Comparison of ENCODE assay signal across 8 cellular contexts in genomic region chr20:63230800-63231268, GRCh38. TPM values are rescaled to one million over a fixed set of nuclear protein-coding genes. Genes with fewer than 3 reads are reported as not detected.
DNase-seq lines count a peak whose midpoint lies in the region; TF ChIP-seq lines count a peak whose summit lies in the region.

No MANE protein-coding gene starts in this region.

- 37% methylated on average over 14 to 16 of the region's 17 CpGs for WGBS in lower leg skin, 2 donors

- H3K4me1 Mint-ChIP-seq in Caco-2 (ENCODE audit: low read depth, unreplicated experiment) = peaks cover 24% of the 10 kb centered on the region
- H3K4me1 Mint-ChIP-seq in activated T-cell treated with anti-CD3 and anti-CD28 coated beads, Interleukin-2, amount 50 U/mL, for 24 hours (ENCODE audit: low read depth) = peaks cover 1% of the 10 kb centered on the region

- H3K27me3 ChIP-seq in Caco-2 (replicated peaks; ENCODE audit: control insufficient read depth, insufficient read depth, low read length) = no peaks in the 10 kb centered on the region

- TF ChIP-seq POLR2A in lower leg skin (IDR thresholded peaks at IDR 0.05) = no peak

- no peaks in the 10 kb centered on the region for H3K27me3 Mint-ChIP-seq in Caco-2 (ENCODE audit: insufficient read depth, unreplicated experiment)
- H3K27me3 Mint-ChIP-seq in activated T-cell treated with anti-CD3 and anti-CD28 coated beads, Interleukin-2, amount 50 U/mL, for 24 hours = peaks cover 45% of the 10 kb centered on the region

- no peaks in the 10 kb centered on the region for H3K9me3 ChIP-seq in Caco-2

- BruUV-seq in Caco-2 (replicated peaks; lab: Mats Ljungman, UMichigan) = no TSS peak

- intact Hi-C loops in Caco-2 (cut with micrococcal nuclease; ENCODE audit: unreplicated experiment) = no loop called here
- intact Hi-C loops in lower leg skin (cut with DNase I; ENCODE audit: low total_unique reads) = no loop called here

- H3K4me1 ChIP-seq in Caco-2 = peaks cover 52% of the 10 kb centered on the region

- no peaks in the 10 kb centered on the region for H3K36me3 ChIP-seq in Caco-2 (ENCODE audit: control insufficient read depth, insufficient read depth, low read length)

- no peak for DNase-seq in Caco-2
- peak; percentile 37 for DNase-seq in NCI-H1930 (lab: John Stamatoyannopoulos, UW)
- DNase-seq in dedifferentiated amniotic fluid mesenchymal stem cell (ENCODE audit: extremely low spot score) = peak; percentile 33
- peak; percentile 77 for DNase-seq in medulla oblongata (ENCODE audit: extremely low spot score)
- DNase-seq in activated T-cell treated with anti-CD3 and anti-CD28 coated beads, Interleukin-2, amount 50 U/mL, for 24 hours = no peak
- no peak for DNase-seq in lower leg skin (ENCODE audit: low spot score in 2 of 2)
- no peak for DNase-seq in activated CD4-positive, alpha-beta T cell treated with anti-CD3 and anti-CD28 coated beads, Interleukin-2, amount 50 U/mL, for 1 hour
- no peak for DNase-seq in NCI-H2107 treated with DMSO at 0.1 percent for 48 hours (lab: John Stamatoyannopoulos, UW; ENCODE audit: unreplicated experiment)

- H3K4me3 ChIP-seq in Caco-2 (ENCODE audit: low read depth, low read length) (no peak overlapping the region), lower leg skin (ENCODE audit: low read depth, poor library complexity, severe bottlenecking) (no peak overlapping the region)

- H3K9me3 Mint-ChIP-seq in Caco-2 (ENCODE audit: unreplicated experiment) = no peaks in the 10 kb centered on the region
- no peaks in the 10 kb centered on the region for H3K9me3 Mint-ChIP-seq in activated T-cell treated with anti-CD3 and anti-CD28 coated beads, Interleukin-2, amount 50 U/mL, for 24 hours

- no peak overlapping the region for H3K4me3 Mint-ChIP-seq in Caco-2 (ENCODE audit: unreplicated experiment)
- no peak overlapping the region for H3K4me3 Mint-ChIP-seq in activated T-cell treated with anti-CD3 and anti-CD28 coated beads, Interleukin-2, amount 50 U/mL, for 24 hours

- no peaks in the 10 kb centered on the region for H3K36me3 Mint-ChIP-seq in Caco-2 (ENCODE audit: insufficient read depth, unreplicated experiment)
- no peaks in the 10 kb centered on the region for H3K36me3 Mint-ChIP-seq in activated T-cell treated with anti-CD3 and anti-CD28 coated beads, Interleukin-2, amount 50 U/mL, for 24 hours (ENCODE audit: low read depth)

- CTCF ChIA-PET in Caco-2 (lab: Charles Lee) = interaction anchor here (0.5 to 1.3 kb wide), 3 partner anchors 21 to 872 kb away, joined by 3 to 4 read pairs (median 3); no protein-coding TSS in a partner anchor

- TF ChIP-seq CTCF in Caco-2 (IDR thresholded peaks at IDR 0.05; ENCODE audit: insufficient read depth in 1 of 2, low read depth in 1 of 2, low read length in 1 of 2, severe bottlenecking in 1 of 2, unreplicated experiment in 1 of 2) (peak; percentile 11 to 29), lower leg skin (IDR thresholded peaks at IDR 0.05) (no peak)

- POLR2A ChIA-PET in Caco-2 (lab: Charles Lee) = no interaction called here

- H3K27ac Mint-ChIP-seq in Caco-2 (ENCODE audit: unreplicated experiment) = no peak overlapping the region
- H3K27ac Mint-ChIP-seq in activated T-cell treated with anti-CD3 and anti-CD28 coated beads, Interleukin-2, amount 50 U/mL, for 24 hours = no peak overlapping the region

RNA-seq across cellular contexts. Expression of gene BIRC7, which starts 4.9 kb away (rescaled TPM):
- total RNA-seq in Caco-2 (2022) (0.42 and 0.54 TPM in 2 replicates), lower leg skin (1 to 10 TPM in 2 of 4 donors, under 1 TPM in 1, not detected in 1; 0.53 to 2.5 (median 1.4) TPM)

RNA-seq across cellular contexts. Expression of gene YTHDF1, which starts 14.9 kb away (rescaled TPM):
- total RNA-seq in Caco-2 (2022) = 184 and 196 TPM in 2 replicates
- total RNA-seq in lower leg skin = 10 to 100 TPM; 28.1 to 32.2 (median 30.6) TPM

RNA-seq across cellular contexts. Expression of gene NKAIN4, which starts 23.4 kb away (rescaled TPM):
- total RNA-seq in Caco-2 (2022) (2.1 and 2.7 TPM in 2 replicates), lower leg skin (1 to 10 TPM in 1 of 4 donors, under 1 TPM in 1, not detected in 2; 0.23 to 1.1 TPM)

RNA-seq across cellular contexts. Expression of gene ARFGAP1, which starts 41.8 kb away (rescaled TPM):
- 275 and 286 TPM in 2 replicates for total RNA-seq in Caco-2 (2022)
- 10 to 100 TPM; 31.0 to 55.1 (median 36.9) TPM for total RNA-seq in lower leg skin

Comparison
In these comparisons a context has a peak if more than half of its experiments do, and no peak if none do; other contexts are left out.
1. DNase-seq: peak in NCI-H1930 (2 of 2), dedifferentiated amniotic fluid mesenchymal stem cell (single experiment) and medulla oblongata (single experiment); none in Caco-2 (0 of 2), activated T-cell treated with anti-CD3 and anti-CD28 coated beads, Interleukin-2, amount 50 U/mL, for 24 hours (single experiment), lower leg skin (0 of 2), activated CD4-positive, alpha-beta T cell treated with anti-CD3 and anti-CD28 coated beads, Interleukin-2, amount 50 U/mL, for 1 hour (single experiment) and NCI-H2107 treated with DMSO at 0.1 percent for 48 hours (single experiment).
2. CTCF ChIP-seq: peak in Caco-2 (2 of 2); none in lower leg skin (0 of 3).